Comparison of ENCODE assay signal across 11 cellular contexts in genomic region chr19:4303778-4304508, GRCh38. TPM values are rescaled to one million over a fixed set of nuclear protein-coding genes. Genes with fewer than 3 reads are reported as not detected.
DNase-seq lines count a peak whose midpoint lies in the region; ATAC-seq, FAIRE-seq and TF ChIP-seq lines count a peak whose summit lies in the region.
"Had no signal": no experiment of that assay in that cellular context is flagged by ENCODE, and none has a peak within 500 bp of the region (broad histone marks: within the 10 kb centered on the region; RNA-seq: fewer than 3 reads in every experiment).

No MANE protein-coding gene starts in this region.

- no peak for FAIRE-seq in A549 (lab: Jason Lieb, UNC)

- peak overlapping the region; percentile 71 for H3K4me2 ChIP-seq in A549

- H3K36me3 Mint-ChIP-seq in activated naive CD8-positive, alpha-beta T cell treated with anti-CD3 and anti-CD28 coated beads, Interleukin-2, amount 50 U/mL, for 24 hours (ENCODE audit: low read depth) = no peaks in the 10 kb centered on the region

- TF ChIP-seq RAD21 in A549 (conservative IDR thresholded peaks at IDR 0.05 in 1 of 2, IDR thresholded peaks at IDR 0.05 in 1 of 2) = no peak

- WGBS in A549 (ENCODE audit: missing lambda C conversion rate) = 15% methylated on average over 14 of the region's 18 CpGs
- WGBS in mesodermal cell (ENCODE audit: insufficient coverage in 2 of 2), 2 experiments = 83 to 87% methylated on average over 12 to 13 of the region's 18 CpGs

- H3K27me3 Mint-ChIP-seq in activated naive CD8-positive, alpha-beta T cell treated with anti-CD3 and anti-CD28 coated beads, Interleukin-2, amount 50 U/mL, for 24 hours = peaks cover 3% of the 10 kb centered on the region

- H3K36me3 ChIP-seq in mesodermal cell (ENCODE audit: control insufficient read depth, insufficient read depth, low read length) = peaks cover 14% of the 10 kb centered on the region
- H3K36me3 ChIP-seq: heart right ventricle had no signal

- no peak for DNase-seq in A549 (ENCODE audit: low read depth in 1 of 2, low spot score in 1 of 2)
- DNase-seq in HFF-Myc (ENCODE audit: extremely low read depth, low read depth) = no peak
- DNase-seq in activated naive CD8-positive, alpha-beta T cell treated with anti-CD3 and anti-CD28 coated beads, Interleukin-2, amount 50 U/mL, for 24 hours = peak; percentile 19
- no peak for DNase-seq in foreskin keratinocyte
- no peak for DNase-seq in cerebellar nuclear complex (lab: John Stamatoyannopoulos, UW)
- DNase-seq: NCI-H524 treated with DMSO at 0.1 percent for 48 hours had no signal

- TF ChIP-seq CTCF in A549 (IDR thresholded peaks at IDR 0.05) = no peak
- no peak for TF ChIP-seq CTCF in HFF-Myc (IDR thresholded peaks at IDR 0.05; ENCODE audit: low read depth, low read length, missing control alignments)
- TF ChIP-seq CTCF in foreskin keratinocyte (conservative IDR thresholded peaks at IDR 0.05) = no peak

- no peaks in the 10 kb centered on the region for H3K4me1 ChIP-seq in A549
- H3K4me1 ChIP-seq in mesodermal cell (ENCODE audit: control insufficient read depth, insufficient read depth, low read length, poor library complexity, severe bottlenecking) = no peaks in the 10 kb centered on the region
- H3K4me1 ChIP-seq in foreskin keratinocyte = no peaks in the 10 kb centered on the region

- H3K27ac Mint-ChIP-seq in activated naive CD8-positive, alpha-beta T cell treated with anti-CD3 and anti-CD28 coated beads, Interleukin-2, amount 50 U/mL, for 24 hours = peak overlapping the region; percentile 68

- peak overlapping the region; percentile 63 for H3K4me3 Mint-ChIP-seq in activated naive CD8-positive, alpha-beta T cell treated with anti-CD3 and anti-CD28 coated beads, Interleukin-2, amount 50 U/mL, for 24 hours

- H3K9me3 ChIP-seq in A549 = no peaks in the 10 kb centered on the region
- no peaks in the 10 kb centered on the region for H3K9me3 ChIP-seq in mesodermal cell (ENCODE audit: control insufficient read depth, low read length)
- H3K9me3 ChIP-seq: heart right ventricle had no signal

- peak overlapping the region; percentile 59 for H3K4me3 ChIP-seq in A549
- H3K4me3 ChIP-seq in HFF-Myc (replicated peaks; ENCODE audit: low read depth, low read length) = peak overlapping the region; percentile 35
- peak overlapping the region; percentile 44 for H3K4me3 ChIP-seq in mesodermal cell (ENCODE audit: extremely low read depth, insufficient read depth, low read length, poor library complexity, severe bottlenecking)

- H3K27ac ChIP-seq in A549 (no peak overlapping the region; a peak in 3 of 6 replicates), mesodermal cell (ENCODE audit: low read depth, low read length, severe bottlenecking) (no peak overlapping the region), foreskin keratinocyte (no peak overlapping the region)
- H3K27ac ChIP-seq: heart right ventricle had no signal

- no peak for ATAC-seq in A549
- ATAC-seq in activated naive CD8-positive, alpha-beta T cell treated with anti-CD3 and anti-CD28 coated beads, Interleukin-2, amount 50 U/mL, for 24 hours = no peak
- no peak for ATAC-seq in GM18502 (IDR thresholded peaks at IDR 0.05; ENCODE audit: poor library complexity, unreplicated experiment)
- no peak for ATAC-seq in GM19395 (IDR thresholded peaks at IDR 0.05; ENCODE audit: unreplicated experiment)
- no peak for ATAC-seq in foreskin keratinocyte

- no peak for TF ChIP-seq POLR2A in A549 (IDR thresholded peaks at IDR 0.05; ENCODE audit: low read length)

- TF ChIP-seq EP300 in A549 (IDR thresholded peaks at IDR 0.05) = no peak

- H3K4me1 Mint-ChIP-seq in activated naive CD8-positive, alpha-beta T cell treated with anti-CD3 and anti-CD28 coated beads, Interleukin-2, amount 50 U/mL, for 24 hours = peaks cover 28% of the 10 kb centered on the region

- POLR2A ChIA-PET in A549 (lab: Yijun Ruan, JAX) = no interaction called here

- no peaks in the 10 kb centered on the region for H3K27me3 ChIP-seq in foreskin keratinocyte

- CTCF ChIA-PET in A549 (lab: Yijun Ruan, JAX) = interaction anchor here (1.0 to 1.2 kb wide), 2 partner anchors 48 kb away, joined by 3 read pairs; no protein-coding TSS in a partner anchor

- H3K9me3 Mint-ChIP-seq in activated naive CD8-positive, alpha-beta T cell treated with anti-CD3 and anti-CD28 coated beads, Interleukin-2, amount 50 U/mL, for 24 hours = no peaks in the 10 kb centered on the region

TF ChIP-seq in A549, 52 proteins besides CTCF, POLR2A, EP300 and RAD21 (continues in another document):
- no peak for TF ChIP-seq NR3C1 (IDR thresholded peaks at IDR 0.05)
- no peak for TF ChIP-seq HOXA7 (CRISPR knock-in tag; IDR thresholded peaks at IDR 0.05)
- TF ChIP-seq RCOR1 (IDR thresholded peaks at IDR 0.05; ENCODE audit: low read depth, low read length) = no peak
- TF ChIP-seq ESRRA (IDR thresholded peaks at IDR 0.05; ENCODE audit: borderline replicate concordance, low read length) = no peak
- no peak for TF ChIP-seq HOXB5 (CRISPR knock-in tag; IDR thresholded peaks at IDR 0.05)
- TF ChIP-seq NPAS2 (CRISPR knock-in tag; IDR thresholded peaks at IDR 0.05; ENCODE audit: borderline replicate concordance) = no peak
- TF ChIP-seq MAFK (IDR thresholded peaks at IDR 0.05; ENCODE audit: partially characterized antibody) = no peak
- TF ChIP-seq, protein P1, sequence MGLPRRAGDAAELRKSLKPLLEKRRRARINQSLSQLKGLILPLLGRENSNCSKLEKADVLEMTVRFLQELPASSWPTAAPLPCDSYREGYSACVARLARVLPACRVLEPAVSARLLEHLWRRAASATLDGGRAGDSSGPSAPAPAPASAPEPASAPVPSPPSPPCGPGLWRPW (IDR thresholded peaks at IDR 0.05) = no peak
- no peak for TF ChIP-seq BHLHE40 (IDR thresholded peaks at IDR 0.05; ENCODE audit: low read depth, low read length)
- TF ChIP-seq MAZ (IDR thresholded peaks at IDR 0.05; ENCODE audit: borderline replicate concordance, low read depth, low read length) = no peak
- TF ChIP-seq USF2 (IDR thresholded peaks at IDR 0.05) = no peak
- no peak for TF ChIP-seq CBX2 (IDR thresholded peaks at IDR 0.05; ENCODE audit: borderline replicate concordance, low read depth)
- no peak for TF ChIP-seq CBX8 (IDR thresholded peaks at IDR 0.05)
- TF ChIP-seq HDAC2 (IDR thresholded peaks at IDR 0.05) = no peak

RNA-seq across cellular contexts. Expression of gene FSD1, which starts 0.5 kb away (rescaled TPM):
- polyA plus RNA-seq in A549 (2011; rRNA removed) = 3.3 and 3.5 TPM in 2 replicates
- 11.5 and 16.8 TPM in 2 replicates for polyA plus RNA-seq in A549 (2012; cell fraction: cytosol; rRNA removed)
- polyA plus RNA-seq in A549 (2012; cell fraction: nucleus; rRNA removed) = 28.8 and 36.1 TPM in 2 replicates
- polyA plus RNA-seq in A549 (2017; fragmentation: RNase III; extraction: RNeasy Plus Mini Kit Qiagen cat#74134 plus additional on column Dnase treatment) = 10.4 to 13.2 TPM (median 12.8 TPM) in 3 replicates
- polyA minus RNA-seq in A549 (2011; rRNA and poly(A)+ RNA removed) = 3.4 and 8.0 TPM in 2 replicates
- 45.7 TPM for polyA plus RNA-seq in mesodermal cell (2013, experiment 1 of 2)
- 36.6 TPM for polyA plus RNA-seq in mesodermal cell (2013, experiment 2 of 2)
- 7.3 and 8.6 TPM in 2 replicates for total RNA-seq in foreskin keratinocyte
- 8.4 and 10.4 TPM in 2 replicates for polyA plus RNA-seq in foreskin keratinocyte

RNA-seq across cellular contexts. Expression of gene TMIGD2, which starts 1.8 kb away (rescaled TPM):
- polyA plus RNA-seq in A549 (2011; rRNA removed) (not detected in 2 replicates), A549 (2017; fragmentation: RNase III; extraction: RNeasy Plus Mini Kit Qiagen cat#74134 plus additional on column Dnase treatment) (not detected in 3 replicates), foreskin keratinocyte (not detected in 2 replicates)
- polyA plus RNA-seq in A549 (2012; cell fraction: cytosol; rRNA removed) = 0.05 TPM in 1 of 2 replicates, not detected in the other
- polyA plus RNA-seq in A549 (2012; cell fraction: nucleus; rRNA removed) = not detected in 2 replicates
- polyA minus RNA-seq in A549 (2011; rRNA and poly(A)+ RNA removed) = not detected in 2 replicates
- polyA plus RNA-seq in mesodermal cell (2013, experiment 1 of 2) = 0.88 TPM
- 1.4 TPM for polyA plus RNA-seq in mesodermal cell (2013, experiment 2 of 2)
- not detected in 2 replicates for total RNA-seq in foreskin keratinocyte
- total RNA-seq: pulmonary artery endothelial cell had no signal

RNA-seq across cellular contexts. Expression of gene SHD, which starts 24.9 kb away (rescaled TPM):
- polyA plus RNA-seq in A549 (2011; rRNA removed) = 0.08 and 0.29 TPM in 2 replicates
- 0.05 and 0.16 TPM in 2 replicates for polyA plus RNA-seq in A549 (2012; cell fraction: cytosol; rRNA removed)
- polyA plus RNA-seq in A549 (2012; cell fraction: nucleus; rRNA removed) = 0.05 and 0.20 TPM in 2 replicates
- polyA plus RNA-seq in A549 (2017; fragmentation: RNase III; extraction: RNeasy Plus Mini Kit Qiagen cat#74134 plus additional on column Dnase treatment) = 0.29 to 0.38 TPM in 2 of 3 replicates, not detected in the other
- 0.29 TPM in 1 of 2 replicates, not detected in the other for polyA minus RNA-seq in A549 (2011; rRNA and poly(A)+ RNA removed)
- 9.8 TPM for polyA plus RNA-seq in mesodermal cell (2013, experiment 1 of 2)
- polyA plus RNA-seq in mesodermal cell (2013, experiment 2 of 2) = 8.7 TPM
- not detected in 2 replicates for total RNA-seq in foreskin keratinocyte
- not detected in 2 replicates for polyA plus RNA-seq in foreskin keratinocyte
- total RNA-seq: pulmonary artery endothelial cell had no signal

RNA-seq across cellular contexts. Expression of gene STAP2, which starts 34.7 kb away (rescaled TPM):
- polyA plus RNA-seq in A549 (2011; rRNA removed) (0.19 and 0.25 TPM in 2 replicates), A549 (2017; fragmentation: RNase III; extraction: RNeasy Plus Mini Kit Qiagen cat#74134 plus additional on column Dnase treatment) (0.29 TPM in 1 of 3 replicates, not detected in the others), foreskin keratinocyte (75.0 and 84.2 TPM in 2 replicates)
- 0.14 and 0.19 TPM in 2 replicates for polyA plus RNA-seq in A549 (2012; cell fraction: cytosol; rRNA removed)
- polyA plus RNA-seq in A549 (2012; cell fraction: nucleus; rRNA removed) = 0.16 and 0.47 TPM in 2 replicates
- not detected in 2 replicates for polyA minus RNA-seq in A549 (2011; rRNA and poly(A)+ RNA removed)
- 15.7 TPM for polyA plus RNA-seq in mesodermal cell (2013, experiment 1 of 2)
- polyA plus RNA-seq in mesodermal cell (2013, experiment 2 of 2) = 12.8 TPM
- 65.5 and 76.1 TPM in 2 replicates for total RNA-seq in foreskin keratinocyte

RNA-seq across cellular contexts. Expression of gene MPND, which starts 39.4 kb away (rescaled TPM):
- polyA plus RNA-seq in A549 (2011; rRNA removed) (3.5 and 4.0 TPM in 2 replicates), A549 (2017; fragmentation: RNase III; extraction: RNeasy Plus Mini Kit Qiagen cat#74134 plus additional on column Dnase treatment) (11.4 to 15.2 TPM (median 14.5 TPM) in 3 replicates), foreskin keratinocyte (15.2 and 15.5 TPM in 2 replicates)
- polyA plus RNA-seq in A549 (2012; cell fraction: cytosol; rRNA removed) = 7.7 and 8.5 TPM in 2 replicates
- 8.4 and 9.9 TPM in 2 replicates for polyA plus RNA-seq in A549 (2012; cell fraction: nucleus; rRNA removed)
- 3.9 and 8.5 TPM in 2 replicates for polyA minus RNA-seq in A549 (2011; rRNA and poly(A)+ RNA removed)
- 18.6 TPM for polyA plus RNA-seq in mesodermal cell (2013, experiment 1 of 2)
- 16.3 TPM for polyA plus RNA-seq in mesodermal cell (2013, experiment 2 of 2)
- total RNA-seq in foreskin keratinocyte = 10.0 and 10.9 TPM in 2 replicates
